In the genomic region with DNA sequence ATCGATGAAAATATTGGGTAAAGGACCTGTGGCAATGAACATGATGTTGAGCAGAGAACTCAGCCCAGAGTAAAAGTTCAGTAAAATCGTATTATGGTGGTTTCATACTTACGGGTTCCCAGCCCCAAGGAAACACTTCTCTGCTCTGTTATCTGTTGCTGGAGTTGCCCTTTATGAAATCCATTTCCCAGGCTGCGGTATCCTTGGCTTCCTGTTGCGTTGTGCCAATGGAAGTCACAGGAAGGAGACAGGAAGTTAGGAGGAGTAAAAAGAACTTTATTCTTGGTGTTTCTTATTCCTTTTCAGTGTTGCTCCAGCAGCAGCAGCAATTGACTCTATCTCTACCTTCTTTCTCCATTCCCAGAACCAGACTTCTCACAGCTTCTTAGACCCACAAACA, we compare ENCODE assay signal across 1 cellular context.
TF ChIP-seq lines count a peak whose summit lies in the region.

No MANE protein-coding gene starts in this region.

TF ChIP-seq in GM23338, 12 proteins besides CTCF, POLR2A, EP300 and RAD21 (continued from another document):
- no peak for TF ChIP-seq ZNF462 (CRISPR knock-in tag; IDR thresholded peaks at IDR 0.05)
- TF ChIP-seq ZNF331 (CRISPR knock-in tag; IDR thresholded peaks at IDR 0.05; ENCODE audit: low read depth): no peak
- no peak for TF ChIP-seq ZNF114 (CRISPR knock-in tag; IDR thresholded peaks at IDR 0.05)
- TF ChIP-seq STAT1 (IDR thresholded peaks at IDR 0.05; ENCODE audit: unreplicated experiment): no peak
- no peak for TF ChIP-seq CREB1 (CRISPR knock-in tag; IDR thresholded peaks at IDR 0.05; ENCODE audit: low read depth)
- TF ChIP-seq, protein P1, sequence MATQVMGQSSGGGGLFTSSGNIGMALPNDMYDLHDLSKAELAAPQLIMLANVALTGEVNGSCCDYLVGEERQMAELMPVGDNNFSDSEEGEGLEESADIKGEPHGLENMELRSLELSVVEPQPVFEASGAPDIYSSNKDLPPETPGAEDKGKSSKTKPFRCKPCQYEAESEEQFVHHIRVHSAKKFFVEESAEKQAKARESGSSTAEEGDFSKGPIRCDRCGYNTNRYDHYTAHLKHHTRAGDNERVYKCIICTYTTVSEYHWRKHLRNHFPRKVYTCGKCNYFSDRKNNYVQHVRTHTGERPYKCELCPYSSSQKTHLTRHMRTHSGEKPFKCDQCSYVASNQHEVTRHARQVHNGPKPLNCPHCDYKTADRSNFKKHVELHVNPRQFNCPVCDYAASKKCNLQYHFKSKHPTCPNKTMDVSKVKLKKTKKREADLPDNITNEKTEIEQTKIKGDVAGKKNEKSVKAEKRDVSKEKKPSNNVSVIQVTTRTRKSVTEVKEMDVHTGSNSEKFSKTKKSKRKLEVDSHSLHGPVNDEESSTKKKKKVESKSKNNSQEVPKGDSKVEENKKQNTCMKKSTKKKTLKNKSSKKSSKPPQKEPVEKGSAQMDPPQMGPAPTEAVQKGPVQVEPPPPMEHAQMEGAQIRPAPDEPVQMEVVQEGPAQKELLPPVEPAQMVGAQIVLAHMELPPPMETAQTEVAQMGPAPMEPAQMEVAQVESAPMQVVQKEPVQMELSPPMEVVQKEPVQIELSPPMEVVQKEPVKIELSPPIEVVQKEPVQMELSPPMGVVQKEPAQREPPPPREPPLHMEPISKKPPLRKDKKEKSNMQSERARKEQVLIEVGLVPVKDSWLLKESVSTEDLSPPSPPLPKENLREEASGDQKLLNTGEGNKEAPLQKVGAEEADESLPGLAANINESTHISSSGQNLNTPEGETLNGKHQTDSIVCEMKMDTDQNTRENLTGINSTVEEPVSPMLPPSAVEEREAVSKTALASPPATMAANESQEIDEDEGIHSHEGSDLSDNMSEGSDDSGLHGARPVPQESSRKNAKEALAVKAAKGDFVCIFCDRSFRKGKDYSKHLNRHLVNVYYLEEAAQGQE (IDR thresholded peaks at IDR 0.05; ENCODE audit: unreplicated experiment): no peak
- TF ChIP-seq POLR2AphosphoS5 (IDR thresholded peaks at IDR 0.05; ENCODE audit: low read depth): no peak
- TF ChIP-seq NANOG (IDR thresholded peaks at IDR 0.05; ENCODE audit: borderline replicate concordance): no peak
